In the genomic region with DNA sequence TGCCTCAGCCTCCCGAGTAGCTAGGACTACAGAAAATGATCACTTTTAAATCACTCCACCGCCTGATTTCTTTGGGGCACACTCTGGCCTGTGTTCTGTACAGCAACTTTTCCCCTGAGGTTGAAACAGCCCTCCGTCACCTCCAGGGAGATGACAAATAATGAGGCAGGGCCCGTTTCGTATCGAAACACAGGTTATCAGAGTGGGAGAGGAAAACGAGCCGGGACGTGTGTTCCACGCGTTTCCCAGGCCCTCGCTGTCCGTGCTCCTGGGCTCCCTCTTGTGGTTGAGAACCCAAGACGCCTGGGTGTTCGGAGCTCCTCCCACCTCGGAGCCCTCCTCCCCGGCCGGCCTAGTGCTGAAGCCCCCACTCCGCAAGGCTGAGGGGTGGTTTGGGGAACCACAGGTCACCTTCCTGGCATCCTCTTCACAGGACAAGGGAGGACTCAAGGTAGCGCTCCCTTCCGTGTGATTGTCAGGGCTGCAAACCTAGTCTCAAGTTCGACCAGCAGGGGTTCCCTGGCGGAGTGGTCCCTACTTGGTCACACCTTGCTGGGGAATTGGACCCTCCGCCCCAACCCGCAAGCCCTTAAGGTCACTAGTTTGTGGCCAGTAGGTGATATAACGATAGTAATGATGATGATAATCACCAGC, we compare ENCODE assay signal across 8 cellular contexts.
DNase-seq lines count a peak whose midpoint lies in the region; ATAC-seq and TF ChIP-seq lines count a peak whose summit lies in the region.

No MANE protein-coding gene starts in this region.

- no peaks in the 10 kb centered on the region; the same call in 1 of the 2 replicates for H3K27me3 ChIP-seq in GM06990 (replicated peaks; ENCODE audit: control insufficient read depth, insufficient read depth, low read length)

- TF ChIP-seq CTCF in GM06990 (IDR thresholded peaks at IDR 0.05; ENCODE audit: insufficient read depth, low read length, poor library complexity, severe bottlenecking): peak; percentile 86

- no peak overlapping the region; the same call in 1 of the 2 replicates for H3K4me3 ChIP-seq in GM06990 (replicated peaks; ENCODE audit: low read depth, low read length)

- no peaks in the 10 kb centered on the region for H3K36me3 ChIP-seq in GM06990 (ENCODE audit: control insufficient read depth, insufficient read depth, low read length)

- peak; percentile 87 for ATAC-seq in HG02885 (IDR thresholded peaks at IDR 0.05; ENCODE audit: poor library complexity, unreplicated experiment)
- ATAC-seq in GM19395 (IDR thresholded peaks at IDR 0.05; ENCODE audit: unreplicated experiment): no peak

- peak; percentile 59 for DNase-seq in GM06990 (ENCODE audit: extremely low read depth, insufficient read length)
- DNase-seq in NCI-H2107 treated with DMSO at 0.1 percent for 48 hours (lab: John Stamatoyannopoulos, UW; ENCODE audit: unreplicated experiment): peak; percentile 27
- DNase-seq in activated CD4-positive, CD25-positive, alpha-beta regulatory T cell (lab: John Stamatoyannopoulos, UW): peak; percentile 37 to 66 (median 50)
- DNase-seq in central memory CD4-positive, alpha-beta T cell: peak; percentile 59
- DNase-seq in kidney tubule cell (ENCODE audit: low spot score): peak; percentile 75
- peak; percentile 56 to 74 (median 71) for DNase-seq in stimulated activated CD4-positive, alpha-beta T cell treated with anti-CD3 and anti-CD28 coated beads, Interleukin-1b, Interleukin-23, amount 100 ng/mL, for 24 hours (ENCODE audit: low read depth in 4 of 4, low spot score in 1 of 4)
